In genomic region chr1:230048322-230048721, GRCh38 we compare ENCODE assay signal across 3 cellular contexts.
TF ChIP-seq lines count a peak whose summit lies in the region.

No MANE protein-coding gene starts in this region.

TF ChIP-seq in HEK293, 187 proteins besides CTCF, POLR2A, EP300 and RAD21:
- TF ChIP-seq ZNF585B (tag by site-specific recombination; IDR thresholded peaks at IDR 0.05), result no peak
- peak; percentile 95 for TF ChIP-seq ZNF266 (tag by site-specific recombination; IDR thresholded peaks at IDR 0.05; ENCODE audit: low read depth)

TF ChIP-seq in IMR-90, 13 proteins besides CTCF, POLR2A, EP300 and RAD21:
- TF ChIP-seq CEBPB (IDR thresholded peaks at IDR 0.05; ENCODE audit: low read depth, low read length) (0 out of 2 replicates have a peak, but pooled peaks have one; percentile 25), SMC3 (IDR thresholded peaks at IDR 0.05; ENCODE audit: low read depth, low read length) (no peak)

TF ChIP-seq in K562, 482 proteins besides CTCF, POLR2A, EP300 and RAD21:
- TF ChIP-seq, protein P1, sequence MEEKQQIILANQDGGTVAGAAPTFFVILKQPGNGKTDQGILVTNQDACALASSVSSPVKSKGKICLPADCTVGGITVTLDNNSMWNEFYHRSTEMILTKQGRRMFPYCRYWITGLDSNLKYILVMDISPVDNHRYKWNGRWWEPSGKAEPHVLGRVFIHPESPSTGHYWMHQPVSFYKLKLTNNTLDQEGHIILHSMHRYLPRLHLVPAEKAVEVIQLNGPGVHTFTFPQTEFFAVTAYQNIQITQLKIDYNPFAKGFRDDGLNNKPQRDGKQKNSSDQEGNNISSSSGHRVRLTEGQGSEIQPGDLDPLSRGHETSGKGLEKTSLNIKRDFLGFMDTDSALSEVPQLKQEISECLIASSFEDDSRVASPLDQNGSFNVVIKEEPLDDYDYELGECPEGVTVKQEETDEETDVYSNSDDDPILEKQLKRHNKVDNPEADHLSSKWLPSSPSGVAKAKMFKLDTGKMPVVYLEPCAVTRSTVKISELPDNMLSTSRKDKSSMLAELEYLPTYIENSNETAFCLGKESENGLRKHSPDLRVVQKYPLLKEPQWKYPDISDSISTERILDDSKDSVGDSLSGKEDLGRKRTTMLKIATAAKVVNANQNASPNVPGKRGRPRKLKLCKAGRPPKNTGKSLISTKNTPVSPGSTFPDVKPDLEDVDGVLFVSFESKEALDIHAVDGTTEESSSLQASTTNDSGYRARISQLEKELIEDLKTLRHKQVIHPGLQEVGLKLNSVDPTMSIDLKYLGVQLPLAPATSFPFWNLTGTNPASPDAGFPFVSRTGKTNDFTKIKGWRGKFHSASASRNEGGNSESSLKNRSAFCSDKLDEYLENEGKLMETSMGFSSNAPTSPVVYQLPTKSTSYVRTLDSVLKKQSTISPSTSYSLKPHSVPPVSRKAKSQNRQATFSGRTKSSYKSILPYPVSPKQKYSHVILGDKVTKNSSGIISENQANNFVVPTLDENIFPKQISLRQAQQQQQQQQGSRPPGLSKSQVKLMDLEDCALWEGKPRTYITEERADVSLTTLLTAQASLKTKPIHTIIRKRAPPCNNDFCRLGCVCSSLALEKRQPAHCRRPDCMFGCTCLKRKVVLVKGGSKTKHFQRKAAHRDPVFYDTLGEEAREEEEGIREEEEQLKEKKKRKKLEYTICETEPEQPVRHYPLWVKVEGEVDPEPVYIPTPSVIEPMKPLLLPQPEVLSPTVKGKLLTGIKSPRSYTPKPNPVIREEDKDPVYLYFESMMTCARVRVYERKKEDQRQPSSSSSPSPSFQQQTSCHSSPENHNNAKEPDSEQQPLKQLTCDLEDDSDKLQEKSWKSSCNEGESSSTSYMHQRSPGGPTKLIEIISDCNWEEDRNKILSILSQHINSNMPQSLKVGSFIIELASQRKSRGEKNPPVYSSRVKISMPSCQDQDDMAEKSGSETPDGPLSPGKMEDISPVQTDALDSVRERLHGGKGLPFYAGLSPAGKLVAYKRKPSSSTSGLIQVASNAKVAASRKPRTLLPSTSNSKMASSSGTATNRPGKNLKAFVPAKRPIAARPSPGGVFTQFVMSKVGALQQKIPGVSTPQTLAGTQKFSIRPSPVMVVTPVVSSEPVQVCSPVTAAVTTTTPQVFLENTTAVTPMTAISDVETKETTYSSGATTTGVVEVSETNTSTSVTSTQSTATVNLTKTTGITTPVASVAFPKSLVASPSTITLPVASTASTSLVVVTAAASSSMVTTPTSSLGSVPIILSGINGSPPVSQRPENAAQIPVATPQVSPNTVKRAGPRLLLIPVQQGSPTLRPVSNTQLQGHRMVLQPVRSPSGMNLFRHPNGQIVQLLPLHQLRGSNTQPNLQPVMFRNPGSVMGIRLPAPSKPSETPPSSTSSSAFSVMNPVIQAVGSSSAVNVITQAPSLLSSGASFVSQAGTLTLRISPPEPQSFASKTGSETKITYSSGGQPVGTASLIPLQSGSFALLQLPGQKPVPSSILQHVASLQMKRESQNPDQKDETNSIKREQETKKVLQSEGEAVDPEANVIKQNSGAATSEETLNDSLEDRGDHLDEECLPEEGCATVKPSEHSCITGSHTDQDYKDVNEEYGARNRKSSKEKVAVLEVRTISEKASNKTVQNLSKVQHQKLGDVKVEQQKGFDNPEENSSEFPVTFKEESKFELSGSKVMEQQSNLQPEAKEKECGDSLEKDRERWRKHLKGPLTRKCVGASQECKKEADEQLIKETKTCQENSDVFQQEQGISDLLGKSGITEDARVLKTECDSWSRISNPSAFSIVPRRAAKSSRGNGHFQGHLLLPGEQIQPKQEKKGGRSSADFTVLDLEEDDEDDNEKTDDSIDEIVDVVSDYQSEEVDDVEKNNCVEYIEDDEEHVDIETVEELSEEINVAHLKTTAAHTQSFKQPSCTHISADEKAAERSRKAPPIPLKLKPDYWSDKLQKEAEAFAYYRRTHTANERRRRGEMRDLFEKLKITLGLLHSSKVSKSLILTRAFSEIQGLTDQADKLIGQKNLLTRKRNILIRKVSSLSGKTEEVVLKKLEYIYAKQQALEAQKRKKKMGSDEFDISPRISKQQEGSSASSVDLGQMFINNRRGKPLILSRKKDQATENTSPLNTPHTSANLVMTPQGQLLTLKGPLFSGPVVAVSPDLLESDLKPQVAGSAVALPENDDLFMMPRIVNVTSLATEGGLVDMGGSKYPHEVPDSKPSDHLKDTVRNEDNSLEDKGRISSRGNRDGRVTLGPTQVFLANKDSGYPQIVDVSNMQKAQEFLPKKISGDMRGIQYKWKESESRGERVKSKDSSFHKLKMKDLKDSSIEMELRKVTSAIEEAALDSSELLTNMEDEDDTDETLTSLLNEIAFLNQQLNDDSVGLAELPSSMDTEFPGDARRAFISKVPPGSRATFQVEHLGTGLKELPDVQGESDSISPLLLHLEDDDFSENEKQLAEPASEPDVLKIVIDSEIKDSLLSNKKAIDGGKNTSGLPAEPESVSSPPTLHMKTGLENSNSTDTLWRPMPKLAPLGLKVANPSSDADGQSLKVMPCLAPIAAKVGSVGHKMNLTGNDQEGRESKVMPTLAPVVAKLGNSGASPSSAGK (IDR thresholded peaks at IDR 0.05), result no peak
- TF ChIP-seq SIRT6 (IDR thresholded peaks at IDR 0.05; ENCODE audit: low read depth, low read length), result no peak
- TF ChIP-seq ZNF75A (CRISPR knock-in tag; IDR thresholded peaks at IDR 0.05), result no peak
- TF ChIP-seq XRCC4 (IDR thresholded peaks at IDR 0.05; ENCODE audit: extremely low read depth, insufficient read depth, insufficient read length), result no peak
- no peak for TF ChIP-seq ZFX (CRISPR knock-in tag; IDR thresholded peaks at IDR 0.05)
- no peak for TF ChIP-seq RFX7 (CRISPR knock-in tag; IDR thresholded peaks at IDR 0.05)
- TF ChIP-seq CEBPG (CRISPR knock-in tag; IDR thresholded peaks at IDR 0.05), result no peak
- TF ChIP-seq CEBPG (tag; conservative IDR thresholded peaks at IDR 0.05 in 1 of 2, IDR thresholded peaks at IDR 0.05 in 1 of 2), result 0 out of 4 replicates have a peak, but pooled peaks have one; percentile 18 to 36
- no peak for TF ChIP-seq XRCC3 (IDR thresholded peaks at IDR 0.05)
TF ChIP-seq in K562: peak in this region for 1.
